Comparison of ENCODE assay signal across 11 cellular contexts in the genomic region with DNA sequence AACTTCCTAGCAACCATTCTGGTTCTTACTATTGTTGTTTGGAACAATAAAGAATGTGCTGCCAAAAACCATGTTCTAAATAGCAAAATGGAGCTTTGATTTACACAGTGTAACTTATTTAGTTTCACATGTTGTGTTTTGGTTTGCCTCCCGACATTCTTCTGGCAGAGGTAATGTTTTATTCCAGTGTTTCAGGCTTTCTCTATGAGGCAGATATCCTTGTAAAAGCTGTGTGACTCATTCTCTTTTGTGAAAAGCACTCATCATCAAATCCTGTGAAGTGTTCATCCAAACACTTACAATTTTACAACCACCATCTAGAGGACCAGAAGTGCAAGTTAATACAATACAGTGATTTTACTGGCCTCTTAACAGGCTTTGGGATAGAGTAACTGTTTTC.
A peak's percentile ranks its signal among the peaks of the same experiment; 100 is the strongest.
DNase-seq lines count a peak whose midpoint lies in the region; ATAC-seq and TF ChIP-seq lines count a peak whose summit lies in the region.
"Had no signal": no experiment of that assay in that cellular context is flagged by ENCODE, and none has a peak within 500 bp of the region (broad histone marks: within the 10 kb centered on the region; RNA-seq: fewer than 3 reads in every experiment).

No MANE protein-coding gene starts in this region.

- intact Hi-C loops in PC-3 (cut with micrococcal nuclease) (loop anchor here (10.0 kb wide), 1 partner anchor 217 kb away; no protein-coding TSS in a partner anchor), cardiac septum (cut with DNase I) (no loop called here)

- no peaks in the 10 kb centered on the region for H3K36me3 ChIP-seq in PC-3 (ENCODE audit: low read depth, low read length)
- H3K36me3 ChIP-seq in fibroblast of lung (ENCODE audit: control insufficient read depth, insufficient read depth, low read length) = no peaks in the 10 kb centered on the region

- POLR2A ChIA-PET in PC-3 (lab: Charles Lee; ENCODE audit: unreplicated experiment) = interaction anchor here (0.5 kb wide), 1 partner anchor 32 kb away, joined by 3 read pairs; no protein-coding TSS in a partner anchor

- H3K79me2 ChIP-seq in PC-3 (ENCODE audit: low read length) = no peaks in the 10 kb centered on the region
- no peaks in the 10 kb centered on the region for H3K79me2 ChIP-seq in fibroblast of lung (ENCODE audit: control insufficient read depth, insufficient read depth, low read length)

- no peaks in the 10 kb centered on the region for H4K20me1 ChIP-seq in PC-3 (ENCODE audit: low read length)
- no peaks in the 10 kb centered on the region for H4K20me1 ChIP-seq in fibroblast of lung (ENCODE audit: control insufficient read depth, extremely low read depth, insufficient read depth, low read length)

- H3F3A ChIP-seq in PC-3 (ENCODE audit: low read length, unreplicated experiment) = peaks cover 14% of the 10 kb centered on the region

- H2AFZ ChIP-seq in PC-3 (ENCODE audit: low read length) = no peak overlapping the region
- H2AFZ ChIP-seq in fibroblast of lung (ENCODE audit: low read length) = peak overlapping the region; percentile 45
- H2AFZ ChIP-seq: PC-9 had no signal

- H3K4me3 ChIP-seq in PC-3 (ENCODE audit: low read length) (no peak overlapping the region), fibroblast of lung (replicated peaks in 1 of 4; ENCODE audit: control extremely low read depth in 1 of 4, insufficient read depth in 1 of 4, low read depth in 3 of 4, low read length in 4 of 4) (no peak overlapping the region), skeletal muscle cell (ENCODE audit: low read depth, low read length) (no peak overlapping the region)
- H3K4me3 ChIP-seq: PC-9 had no signal

- H3K4me2 ChIP-seq in PC-3 (ENCODE audit: low read length) (peak overlapping the region; percentile 22), fibroblast of lung (ENCODE audit: extremely low read depth, insufficient read depth, low read length) (peak overlapping the region; percentile 41)
- H3K4me2 ChIP-seq: PC-9 had no signal

- peaks cover 46% of the 10 kb centered on the region for H3K4me1 ChIP-seq in PC-3 (ENCODE audit: insufficient read depth, low read length)
- peaks cover 3% of the 10 kb centered on the region for H3K4me1 ChIP-seq in fibroblast of lung (ENCODE audit: control insufficient read depth, extremely low read depth, insufficient read depth, low read length)

- H3K9me2 ChIP-seq in PC-3 (replicated peaks; ENCODE audit: low read length) = no peaks in the 10 kb centered on the region

- H3K27me3 ChIP-seq in PC-3 (ENCODE audit: low read length) (no peaks in the 10 kb centered on the region), fibroblast of lung (ENCODE audit: control insufficient read depth, insufficient read depth, low read length) (no peaks in the 10 kb centered on the region)

- no TSS peak for BruUV-seq in PC-3 (replicated peaks; lab: Mats Ljungman, UMichigan)

- no peak overlapping the region for H3K9ac ChIP-seq in PC-3 (ENCODE audit: low read length)
- no peak overlapping the region for H3K9ac ChIP-seq in fibroblast of lung (ENCODE audit: insufficient read depth, low read length)

- ATAC-seq in PC-3 (peak; percentile 55), GM21619 (IDR thresholded peaks at IDR 0.05; ENCODE audit: unreplicated experiment) (no peak), HG03095 (IDR thresholded peaks at IDR 0.05; ENCODE audit: unreplicated experiment) (no peak)
- ATAC-seq: natural killer cell; stimulated activated memory B cell treated with anti-CD40 and anti-IgM and Interleukin-4, amounts not matched to agents 10 μg/mL and 1 μg/mL and 100 μg/mL, for 72 hours had no signal

- TF ChIP-seq CTCF in PC-3 (conservative IDR thresholded peaks at IDR 0.05; ENCODE audit: low read depth, low read length) = no peak
- no peak for TF ChIP-seq CTCF in fibroblast of lung (conservative IDR thresholded peaks at IDR 0.05 in 1 of 2, IDR thresholded peaks at IDR 0.05 in 1 of 2; ENCODE audit: low read depth in 1 of 2, low read length in 2 of 2)

- no peak overlapping the region for H3K27ac ChIP-seq in PC-3 (ENCODE audit: low read length)
- H3K27ac ChIP-seq in fibroblast of lung (ENCODE audit: insufficient read depth, low read length) = no peak overlapping the region
- H3K27ac ChIP-seq: PC-9, VCaP had no signal

- DNase-seq in GM04504 (ENCODE audit: low read depth) = peak; percentile 78
- DNase-seq in PC-3 = peak; percentile 80
- peak in 1 of 2 donors; percentile 87 for DNase-seq in fibroblast of lung (ENCODE audit: low read depth in 2 of 2)
- peak; percentile 51 for DNase-seq in skeletal muscle cell (ENCODE audit: low read depth)
- DNase-seq in cardiac septum (ENCODE audit: low spot score) = no peak
- DNase-seq: natural killer cell, PC-9 had no signal

- CTCF ChIA-PET in PC-3 (lab: Charles Lee) = no interaction called here

- H3K9me3 ChIP-seq in PC-3 (ENCODE audit: low read length) (no peaks in the 10 kb centered on the region), fibroblast of lung (ENCODE audit: control insufficient read depth, insufficient read depth, low read depth, low read length) (no peaks in the 10 kb centered on the region)
